ENCODE assay signal across 29 cellular contexts in the genomic region with DNA sequence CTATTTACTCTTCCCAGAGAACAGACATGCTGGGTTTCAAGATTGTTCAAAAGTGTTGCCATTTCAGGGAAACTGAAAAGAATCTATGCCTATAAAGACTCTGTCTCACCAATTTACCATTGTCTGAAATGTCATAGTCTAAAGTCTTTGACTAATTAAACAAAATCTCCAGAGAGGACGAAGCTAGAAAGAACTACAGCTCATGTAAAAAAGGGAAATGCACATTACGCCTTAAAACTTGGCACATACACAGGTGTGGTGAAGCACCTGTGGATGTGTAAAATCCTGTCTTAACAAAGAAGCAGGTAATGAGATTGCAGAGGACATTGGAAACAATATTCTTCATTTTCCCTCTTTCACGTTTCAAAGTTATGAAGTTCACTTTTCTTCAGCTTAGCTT.
"Had no signal": no experiment of that assay in that cellular context is flagged by ENCODE, and none has a peak within 500 bp of the region (broad histone marks: within the 10 kb centered on the region; RNA-seq: fewer than 3 reads in every experiment).

No MANE protein-coding gene starts in this region.

- H3K36me3 ChIP-seq: ascending aorta, Peyer's patch had no signal

- H3K4me1 ChIP-seq: body of pancreas, Peyer's patch had no signal

- H3K4me3 ChIP-seq: ascending aorta, body of pancreas, Peyer's patch, SJSA1 had no signal

- H3K27ac ChIP-seq: ascending aorta, body of pancreas, Peyer's patch, SJSA1 had no signal

- ATAC-seq: activated naive CD4-positive, alpha-beta T cell treated with anti-CD3 and anti-CD28 coated beads, Interleukin-2, amount 50 U/mL, for 72 hours; activated naive CD8-positive, alpha-beta T cell treated with anti-CD3 and anti-CD28 coated beads, Interleukin-2, amount 50 U/mL, for 24 hours; activated T-cell treated with anti-CD3 and anti-CD28 coated beads, Interleukin-2, amount 50 U/mL, for 4 hours; body of pancreas; T-cell had no signal

- H3K27ac Mint-ChIP-seq: activated B cell treated with CpG ODN at 0.5 μM for 24 hours; activated CD4-positive, alpha-beta memory T cell treated with anti-CD3 and anti-CD28 coated beads for 36 hours; activated CD4-positive, alpha-beta T cell treated with anti-CD3 and anti-CD28 coated beads, Interleukin-2, amount 10 ng/mL, durations not matched to agents 7 days and 5 days; activated naive CD4-positive, alpha-beta T cell treated with anti-CD3 and anti-CD28 coated beads, Interleukin-2, amount 50 U/mL, for 72 hours; activated naive CD8-positive, alpha-beta T cell treated with anti-CD3 and anti-CD28 coated beads, Interleukin-2, amount 50 U/mL, for 24 hours had no signal

- H3K9me3 ChIP-seq: ascending aorta, body of pancreas, Peyer's patch, SJSA1 had no signal

- H3K4me3 Mint-ChIP-seq: activated B cell treated with CpG ODN at 0.5 μM for 24 hours; activated CD4-positive, alpha-beta memory T cell treated with anti-CD3 and anti-CD28 coated beads for 36 hours; activated CD4-positive, alpha-beta T cell treated with anti-CD3 and anti-CD28 coated beads, Interleukin-2, amount 10 ng/mL, durations not matched to agents 7 days and 5 days; activated naive CD8-positive, alpha-beta T cell treated with anti-CD3 and anti-CD28 coated beads, Interleukin-2, amount 50 U/mL, for 24 hours; activated T-cell treated with anti-CD3 and anti-CD28 coated beads, Interleukin-2, amount 50 U/mL, for 4 hours; T-cell had no signal

- H3K9me3 Mint-ChIP-seq: activated B cell treated with CpG ODN at 0.5 μM for 24 hours; activated CD4-positive, alpha-beta memory T cell treated with anti-CD3 and anti-CD28 coated beads for 36 hours; activated CD4-positive, alpha-beta T cell treated with anti-CD3 and anti-CD28 coated beads, Interleukin-2, amount 10 ng/mL, durations not matched to agents 7 days and 5 days; activated naive CD4-positive, alpha-beta T cell treated with anti-CD3 and anti-CD28 coated beads, Interleukin-2, amount 50 U/mL, for 72 hours; activated naive CD8-positive, alpha-beta T cell treated with anti-CD3 and anti-CD28 coated beads, Interleukin-2, amount 50 U/mL, for 24 hours; activated T-cell treated with anti-CD3 and anti-CD28 coated beads, Interleukin-2, amount 50 U/mL, for 4 hours; T-cell had no signal

- H3K4me1 Mint-ChIP-seq: activated CD4-positive, alpha-beta T cell treated with anti-CD3 and anti-CD28 coated beads, Interleukin-2, amount 10 ng/mL, durations not matched to agents 7 days and 5 days had no signal

- H3K27me3 Mint-ChIP-seq: activated B cell treated with CpG ODN at 0.5 μM for 24 hours; activated CD4-positive, alpha-beta memory T cell treated with anti-CD3 and anti-CD28 coated beads for 36 hours; activated CD4-positive, alpha-beta T cell treated with anti-CD3 and anti-CD28 coated beads, Interleukin-2, amount 10 ng/mL, durations not matched to agents 7 days and 5 days; activated naive CD8-positive, alpha-beta T cell treated with anti-CD3 and anti-CD28 coated beads, Interleukin-2, amount 50 U/mL, for 24 hours; T-cell had no signal

- DNase-seq: activated B cell treated with CpG ODN at 0.5 μM for 24 hours; activated CD4-positive, alpha-beta memory T cell treated with anti-CD3 and anti-CD28 coated beads for 36 hours; activated CD4-positive, alpha-beta T cell treated with anti-CD3 and anti-CD28 coated beads for 1 hour; activated CD4-positive, alpha-beta T cell treated with anti-CD3 and anti-CD28 coated beads, Interleukin-2, amount 10 ng/mL, durations not matched to agents 7 days and 5 days; activated CD8-positive, alpha-beta memory T cell treated with anti-CD3 and anti-CD28 coated beads for 24 hours; activated effector memory CD4-positive, alpha-beta T cell treated with anti-CD3 and anti-CD28 coated beads, Interleukin-2, amount 50 U/mL, for 16 hours; activated naive CD4-positive, alpha-beta T cell treated with Interleukin-2 at 50 U/mL for 16 hours; activated naive CD8-positive, alpha-beta T cell treated with anti-CD3 and anti-CD28 coated beads, Interleukin-2, amount 50 U/mL, for 24 hours; activated T-cell treated with anti-CD3 and anti-CD28 coated beads, Interleukin-2, amount 50 U/mL, for 4 hours; amniotic stem cell; body of pancreas; central memory CD4-positive, alpha-beta T cell; KBM-7; NCI-H1048; NCI-H1417; NCI-H2029; NCI-H2107; NCI-H2171 treated with DMSO at 0.1 percent for 48 hours; NCI-H226; NCI-H526; NCI-H82; Peyer's patch; SHP77; T-cell; T-helper 2 cell; T1000 had no signal
